33 cellular contexts compared by ENCODE assay signal in genomic region chr9:134753191-134753590, GRCh38.
"Had no signal": no experiment of that assay in that cellular context is flagged by ENCODE, and none has a peak within 500 bp of the region (broad histone marks: within the 10 kb centered on the region; RNA-seq: fewer than 3 reads in every experiment).

No MANE protein-coding gene starts in this region.

- ATAC-seq: naive thymus-derived CD8-positive, alpha-beta T cell; natural killer cell treated with Interleukin-12 subunit alpha and Interleukin-12 subunit beta and Interleukin-15 and Interleukin-18, amount 100 ng/mL, for 72 hours; psoas muscle; right cardiac atrium; right lobe of liver; stimulated activated memory B cell treated with anti-CD40 and anti-IgM and Interleukin-4, amounts not matched to agents 10 μg/mL and 1 μg/mL and 100 μg/mL, for 72 hours; stimulated activated naive CD8-positive, alpha-beta T cell treated with anti-CD3 and anti-CD28 coated beads, Interleukin-15, amount 100 ng/mL, for 72 hours; stimulated activated naive CD8-positive, alpha-beta T cell treated with anti-CD3 and anti-CD28 coated beads, Interleukin-15, Interleukin-2, amounts not matched to agents 100 U/mL and 50 U/mL, for 24 hours; upper lobe of right lung had no signal

- H3K9me3 Mint-ChIP-seq: naive thymus-derived CD8-positive, alpha-beta T cell; nephron progenitor cell; neural crest cell; type B pancreatic cell had no signal

- H3K27ac Mint-ChIP-seq: naive thymus-derived CD8-positive, alpha-beta T cell; natural killer cell treated with Interleukin-12 subunit alpha and Interleukin-12 subunit beta and Interleukin-15 and Interleukin-18, amount 100 ng/mL, for 72 hours; nephron progenitor cell; progenitor cell of endocrine pancreas; stimulated activated memory B cell treated with anti-CD40 and anti-IgM and Interleukin-4, amounts not matched to agents 10 μg/mL and 1 μg/mL and 100 μg/mL, for 72 hours; stimulated activated naive CD8-positive, alpha-beta T cell treated with anti-CD3 and anti-CD28 coated beads, Interleukin-15, amount 100 ng/mL, for 72 hours; type B pancreatic cell had no signal

- H3K27me3 ChIP-seq: neutrophil, ovary, right lobe of liver, sigmoid colon, spleen, suprapubic skin, testis, tibial artery, transverse colon, upper lobe of right lung, uterus had no signal

- H3K4me1 ChIP-seq: parathyroid adenoma, psoas muscle, right lobe of liver, sigmoid colon, spleen, suprapubic skin, testis, tibial artery, transverse colon, upper lobe of right lung, uterus had no signal

- FAIRE-seq: small intestine had no signal

- H3K79me2 ChIP-seq: parathyroid adenoma had no signal

- H3K36me3 Mint-ChIP-seq: naive thymus-derived CD8-positive, alpha-beta T cell; natural killer cell treated with Interleukin-12 subunit alpha and Interleukin-12 subunit beta and Interleukin-15 and Interleukin-18, amount 100 ng/mL, for 72 hours; stimulated activated memory B cell treated with anti-CD40 and anti-IgM and Interleukin-4, amounts not matched to agents 10 μg/mL and 1 μg/mL and 100 μg/mL, for 72 hours had no signal

- DNase-seq: naive thymus-derived CD8-positive, alpha-beta T cell; nephron progenitor cell; nucleus accumbens; ovary; posterior cingulate gyrus; psoas muscle; right cardiac atrium; right lobe of liver; sigmoid colon; small intestine; spleen; stimulated activated CD4-positive, alpha-beta T cell treated with anti-CD3 and anti-CD28 coated beads, Interleukin-12 subunit alpha, Interleukin-12 subunit beta, amount 100 ng/mL, for 4 hours; stimulated activated CD4-positive, alpha-beta T cell treated with anti-CD3 and anti-CD28 coated beads, Interleukin-1b, Interleukin-23, amount 100 ng/mL, for 48 hours; stimulated activated CD4-positive, alpha-beta T cell treated with anti-CD3 and anti-CD28 coated beads, Interleukin-4, amount 100 ng/mL, for 1 hour; stimulated activated CD4-positive, alpha-beta T cell treated with anti-CD3 and anti-CD28 coated beads, Interleukin-4, amount 100 ng/mL, for 4 hours; stimulated activated CD8-positive, alpha-beta memory T cell treated with anti-CD3 and anti-CD28 coated beads, Interleukin-4, amount 100 ng/mL, for 48 hours; stimulated activated naive CD4-positive, alpha-beta T cell; stimulated activated naive CD8-positive, alpha-beta T cell treated with anti-CD3 and anti-CD28 coated beads, Interleukin-15, amount 100 ng/mL, for 72 hours; stimulated activated naive CD8-positive, alpha-beta T cell treated with anti-CD3 and anti-CD28 coated beads, Interleukin-15, Interleukin-2, amounts not matched to agents 100 U/mL and 50 U/mL, for 24 hours; substantia nigra; testis; tibial artery; transverse colon; upper lobe of right lung; uterus had no signal

- H3K4me3 ChIP-seq: ovary, psoas muscle, right lobe of liver, sigmoid colon, spleen, suprapubic skin, testis, tibial artery, transverse colon, upper lobe of right lung, uterus had no signal

- H3K9me3 ChIP-seq: neutrophil, ovary, psoas muscle, right lobe of liver, sigmoid colon, spleen, suprapubic skin, testis, tibial artery, transverse colon, upper lobe of right lung, uterus had no signal

- H3K36me3 ChIP-seq: neutrophil, ovary, right lobe of liver, transverse colon, uterus had no signal

- H3K4me3 Mint-ChIP-seq: naive thymus-derived CD8-positive, alpha-beta T cell; natural killer cell treated with Interleukin-12 subunit alpha and Interleukin-12 subunit beta and Interleukin-15 and Interleukin-18, amount 100 ng/mL, for 72 hours; nephron progenitor cell; neural crest cell; stimulated activated memory B cell treated with anti-CD40 and anti-IgM and Interleukin-4, amounts not matched to agents 10 μg/mL and 1 μg/mL and 100 μg/mL, for 72 hours; stimulated activated naive CD8-positive, alpha-beta T cell treated with anti-CD3 and anti-CD28 coated beads, Interleukin-15, amount 100 ng/mL, for 72 hours; type B pancreatic cell had no signal

- H3K9ac ChIP-seq: parathyroid adenoma had no signal

- H2AFZ ChIP-seq: parathyroid adenoma had no signal

- H3K27ac ChIP-seq: neutrophil, ovary, parathyroid adenoma, psoas muscle, right lobe of liver, sigmoid colon, spleen, suprapubic skin, testis, tibial artery, transverse colon, upper lobe of right lung, uterus had no signal

- H3K27me3 Mint-ChIP-seq: natural killer cell treated with Interleukin-12 subunit alpha and Interleukin-12 subunit beta and Interleukin-15 and Interleukin-18, amount 100 ng/mL, for 72 hours; progenitor cell of endocrine pancreas; stimulated activated naive CD8-positive, alpha-beta T cell treated with anti-CD3 and anti-CD28 coated beads, Interleukin-15, amount 100 ng/mL, for 72 hours; type B pancreatic cell had no signal

- H3K4me1 Mint-ChIP-seq: naive thymus-derived CD8-positive, alpha-beta T cell; nephron progenitor cell; stimulated activated memory B cell treated with anti-CD40 and anti-IgM and Interleukin-4, amounts not matched to agents 10 μg/mL and 1 μg/mL and 100 μg/mL, for 72 hours; stimulated activated naive CD8-positive, alpha-beta T cell treated with anti-CD3 and anti-CD28 coated beads, Interleukin-15, amount 100 ng/mL, for 72 hours had no signal
